In the genomic region with DNA sequence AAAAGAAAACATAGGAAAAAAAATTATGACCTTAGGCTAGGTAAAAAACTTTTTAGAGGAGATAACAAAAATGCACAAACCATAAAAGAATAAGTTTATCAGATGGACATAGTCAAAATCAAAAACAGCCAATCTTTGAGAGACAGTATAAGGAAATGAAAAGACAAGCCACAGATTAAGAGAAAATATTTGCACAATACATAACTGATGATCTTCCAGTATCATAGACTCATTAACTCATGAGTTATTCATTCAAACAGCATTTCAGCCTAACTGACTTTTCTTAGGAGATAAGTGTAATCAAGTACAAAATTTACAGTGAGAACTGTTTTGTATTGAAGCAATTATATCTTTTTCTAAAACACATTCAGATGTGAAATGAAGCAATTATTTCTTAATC, we compare ENCODE assay signal across 19 cellular contexts.
"Had no signal": no experiment of that assay in that cellular context is flagged by ENCODE, and none has a peak within 500 bp of the region (broad histone marks: within the 10 kb centered on the region; RNA-seq: fewer than 3 reads in every experiment).

No MANE protein-coding gene starts in this region.

- DNase-seq: islet precursor cell; left ventricle myocardium inferior; midbrain; mucosa of descending colon; naive thymus-derived CD4-positive, alpha-beta T cell; ovary; right lobe of liver; stimulated activated CD4-positive, alpha-beta T cell treated with anti-CD3 and anti-CD28 coated beads, Interleukin-1b, Interleukin-23, amount 100 ng/mL, for 48 hours; stimulated activated CD4-positive, alpha-beta T cell treated with anti-CD3 and anti-CD28 coated beads, Interleukin-2, amount 100 ng/mL, for 48 hours; stimulated activated CD4-positive, alpha-beta T cell treated with anti-CD3 and anti-CD28 coated beads, Interleukin-4, amount 100 ng/mL, for 4 hours; stimulated activated CD8-positive, alpha-beta memory T cell treated with anti-CD3 and anti-CD28 coated beads, Interleukin-4, amount 100 ng/mL, for 48 hours; stimulated activated naive CD4-positive, alpha-beta T cell treated with Interleukin-2 at 50 U/mL for 16 hours; stimulated activated naive CD8-positive, alpha-beta T cell treated with anti-CD3 and anti-CD28 coated beads, Interleukin-15, amount 100 ng/mL, for 72 hours; substantia nigra; upper lobe of left lung had no signal

- H3K27ac Mint-ChIP-seq: memory B cell; naive thymus-derived CD4-positive, alpha-beta T cell; natural killer cell treated with Interleukin-12 subunit alpha and Interleukin-12 subunit beta and Interleukin-15 and Interleukin-18, amount 100 ng/mL, for 72 hours; progenitor cell of endocrine pancreas; stimulated activated memory B cell treated with anti-CD40 and anti-IgM and Interleukin-4, amounts not matched to agents 10 μg/mL and 1 μg/mL and 100 μg/mL, for 72 hours; stimulated activated naive CD8-positive, alpha-beta T cell treated with anti-CD3 and anti-CD28 coated beads, Interleukin-15, amount 100 ng/mL, for 72 hours had no signal

- H3K9me3 Mint-ChIP-seq: memory B cell; stimulated activated memory B cell treated with anti-CD40 and anti-IgM and Interleukin-4, amounts not matched to agents 10 μg/mL and 1 μg/mL and 100 μg/mL, for 72 hours; stimulated activated naive CD8-positive, alpha-beta T cell treated with anti-CD3 and anti-CD28 coated beads, Interleukin-15, amount 100 ng/mL, for 72 hours had no signal

- H3K4me1 Mint-ChIP-seq: memory B cell; naive thymus-derived CD4-positive, alpha-beta T cell; stimulated activated memory B cell treated with anti-CD40 and anti-IgM and Interleukin-4, amounts not matched to agents 10 μg/mL and 1 μg/mL and 100 μg/mL, for 72 hours; stimulated activated naive CD8-positive, alpha-beta T cell treated with anti-CD3 and anti-CD28 coated beads, Interleukin-15, amount 100 ng/mL, for 72 hours had no signal

- H3K4me3 Mint-ChIP-seq: memory B cell; naive thymus-derived CD4-positive, alpha-beta T cell; natural killer cell treated with Interleukin-12 subunit alpha and Interleukin-12 subunit beta and Interleukin-15 and Interleukin-18, amount 100 ng/mL, for 72 hours; stimulated activated memory B cell treated with anti-CD40 and anti-IgM and Interleukin-4, amounts not matched to agents 10 μg/mL and 1 μg/mL and 100 μg/mL, for 72 hours; stimulated activated naive CD8-positive, alpha-beta T cell treated with anti-CD3 and anti-CD28 coated beads, Interleukin-15, amount 100 ng/mL, for 72 hours had no signal

- ATAC-seq: mucosa of descending colon; naive thymus-derived CD4-positive, alpha-beta T cell; natural killer cell treated with Interleukin-12 subunit alpha and Interleukin-12 subunit beta and Interleukin-15 and Interleukin-18, amount 100 ng/mL, for 72 hours; right lobe of liver; stimulated activated memory B cell treated with anti-CD40 and anti-IgM and Interleukin-4, amounts not matched to agents 10 μg/mL and 1 μg/mL and 100 μg/mL, for 72 hours; stimulated activated naive CD8-positive, alpha-beta T cell treated with anti-CD3 and anti-CD28 coated beads, Interleukin-15, amount 100 ng/mL, for 72 hours had no signal

- H3K36me3 Mint-ChIP-seq: memory B cell; naive thymus-derived CD4-positive, alpha-beta T cell; natural killer cell treated with Interleukin-12 subunit alpha and Interleukin-12 subunit beta and Interleukin-15 and Interleukin-18, amount 100 ng/mL, for 72 hours; stimulated activated memory B cell treated with anti-CD40 and anti-IgM and Interleukin-4, amounts not matched to agents 10 μg/mL and 1 μg/mL and 100 μg/mL, for 72 hours had no signal

- H3K27me3 Mint-ChIP-seq: natural killer cell treated with Interleukin-12 subunit alpha and Interleukin-12 subunit beta and Interleukin-15 and Interleukin-18, amount 100 ng/mL, for 72 hours; progenitor cell of endocrine pancreas; stimulated activated memory B cell treated with anti-CD40 and anti-IgM and Interleukin-4, amounts not matched to agents 10 μg/mL and 1 μg/mL and 100 μg/mL, for 72 hours; stimulated activated naive CD8-positive, alpha-beta T cell treated with anti-CD3 and anti-CD28 coated beads, Interleukin-15, amount 100 ng/mL, for 72 hours had no signal
